12 cellular contexts compared by ENCODE assay signal in the genomic region with DNA sequence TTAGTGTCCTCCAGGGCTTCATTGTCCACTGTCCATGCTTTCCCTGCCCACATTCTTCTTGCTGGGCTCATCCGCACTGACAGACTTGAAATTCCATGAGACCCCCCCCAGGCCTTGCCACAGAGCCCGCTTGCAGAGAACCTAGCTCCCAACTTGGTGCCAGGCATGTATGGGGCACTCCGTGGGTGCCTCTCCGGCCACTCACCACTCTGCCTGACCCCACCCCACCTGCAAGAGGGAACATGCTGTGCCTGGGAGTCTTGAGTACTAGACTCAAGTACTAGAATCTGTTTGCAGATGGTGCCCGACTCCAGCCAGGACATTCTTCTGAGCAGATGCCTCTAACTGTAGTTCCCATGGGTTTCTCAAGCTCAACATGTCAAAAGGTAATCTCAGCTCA. TPM values are rescaled to one million over a fixed set of nuclear protein-coding genes. Genes with fewer than 3 reads are reported as not detected.
A peak's percentile ranks its signal among the peaks of the same experiment; 100 is the strongest.
DNase-seq lines count a peak whose midpoint lies in the region; ATAC-seq, FAIRE-seq and TF ChIP-seq lines count a peak whose summit lies in the region.
"Had no signal": no experiment of that assay in that cellular context is flagged by ENCODE, and none has a peak within 500 bp of the region (broad histone marks: within the 10 kb centered on the region; RNA-seq: fewer than 3 reads in every experiment).

No MANE protein-coding gene starts in this region.

- DNase-seq in right atrium auricular region (ENCODE audit: low spot score) = no peak
- no peak for DNase-seq in left ventricle myocardium superior
- no peak for DNase-seq in mammary epithelial cell
- peak; percentile 88 for DNase-seq in mesenteric fat pad (ENCODE audit: low spot score)
- no peak for DNase-seq in vagina (ENCODE audit: extremely low spot score in 2 of 2)
- DNase-seq in Ammon's horn (ENCODE audit: low spot score) = no peak
- no peak for DNase-seq in RCC 7860 (ENCODE audit: low spot score)
- DNase-seq: C1 segment of cervical spinal cord, dorsolateral prefrontal cortex had no signal

- ATAC-seq in left ventricle myocardium superior (no peak), HG03095 (IDR thresholded peaks at IDR 0.05; ENCODE audit: unreplicated experiment) (no peak)

- peak overlapping the region; percentile 31 for H3K4me2 ChIP-seq in mammary epithelial cell (ENCODE audit: insufficient read depth, low read depth, low read length)

- H3K27ac ChIP-seq in right atrium auricular region (peak overlapping the region; percentile 41 to 60), mammary epithelial cell (ENCODE audit: insufficient read depth, low read depth, low read length) (peak overlapping the region; percentile 52), vagina (peak overlapping the region; percentile 80)
- H3K27ac ChIP-seq: dorsolateral prefrontal cortex, ovary had no signal

- FAIRE-seq in RCC 7860 (lab: Jason Lieb, UNC) = no peak

- no peak overlapping the region for H3K9ac ChIP-seq in mammary epithelial cell (ENCODE audit: insufficient read depth, low read length)

- intact Hi-C loops in left ventricle myocardium superior (cut with micrococcal nuclease) = loop anchor here (10.0 kb wide), 1 partner anchor 51 kb away; a partner anchor contains a TSS
- intact Hi-C loops in mammary epithelial cell (cut with micrococcal nuclease) = loop anchor here (5.0 kb wide), 2 partner anchors 67 to 143 kb away; no protein-coding TSS in a partner anchor
- intact Hi-C loops in vagina (cut with DNase I) = no loop called here

- CTCF ChIA-PET in mammary epithelial cell (lab: Charles Lee; ENCODE audit: low non-redundant PET) = interaction anchor here (0.6 kb wide), 1 partner anchor 15 kb away, joined by 3 read pairs; no protein-coding TSS in a partner anchor

- H2AFZ ChIP-seq in mammary epithelial cell (ENCODE audit: low read depth, low read length) = peak overlapping the region; percentile 65

- no peaks in the 10 kb centered on the region for H3K9me3 ChIP-seq in right atrium auricular region
- no peaks in the 10 kb centered on the region for H3K9me3 ChIP-seq in mammary epithelial cell (replicated peaks; ENCODE audit: insufficient read depth, low read length)
- no peaks in the 10 kb centered on the region for H3K9me3 ChIP-seq in vagina
- H3K9me3 ChIP-seq: ovary, uterus had no signal

- no peak for TF ChIP-seq CTCF in right atrium auricular region (IDR thresholded peaks at IDR 0.05)
- TF ChIP-seq CTCF in mammary epithelial cell (conservative IDR thresholded peaks at IDR 0.05 in 1 of 2, IDR thresholded peaks at IDR 0.05 in 1 of 2; ENCODE audit: extremely low read depth in 1 of 2, insufficient read depth in 1 of 2, low read depth in 1 of 2, low read length in 2 of 2) = no peak
- no peak for TF ChIP-seq CTCF in vagina (IDR thresholded peaks at IDR 0.05)

- H3K27me3 ChIP-seq in right atrium auricular region (no peaks in the 10 kb centered on the region), mammary epithelial cell (ENCODE audit: insufficient read depth, low read length) (no peaks in the 10 kb centered on the region), vagina (no peaks in the 10 kb centered on the region)
- H3K27me3 ChIP-seq: dorsolateral prefrontal cortex, ovary, uterus had no signal

- H4K20me1 ChIP-seq in mammary epithelial cell (ENCODE audit: insufficient read depth, low read length) = no peaks in the 10 kb centered on the region

- H3K79me2 ChIP-seq in mammary epithelial cell (ENCODE audit: insufficient read depth, low read length) = peaks cover 14% of the 10 kb centered on the region

- no peaks in the 10 kb centered on the region for H3K36me3 ChIP-seq in right atrium auricular region
- no peaks in the 10 kb centered on the region for H3K36me3 ChIP-seq in mammary epithelial cell (ENCODE audit: insufficient read depth, low read length)
- H3K36me3 ChIP-seq in vagina = no peaks in the 10 kb centered on the region
- H3K36me3 ChIP-seq: ovary, uterus had no signal

- dilution Hi-C loops in mammary epithelial cell (cut with HindIII; ENCODE audit: low sequenced_read_pairs) = no loop called here

- BruUV-seq in mammary epithelial cell (replicated peaks; lab: Mats Ljungman, UMichigan) = no TSS peak

- peaks cover 0 to 35% of the 10 kb centered on the region in 2 donors for H3K4me1 ChIP-seq in right atrium auricular region
- H3K4me1 ChIP-seq in mammary epithelial cell (ENCODE audit: insufficient read depth, low read length) = peaks cover 45% of the 10 kb centered on the region
- H3K4me1 ChIP-seq in vagina = peaks cover 74% of the 10 kb centered on the region
- H3K4me1 ChIP-seq: uterus had no signal

- no peak overlapping the region for H3K4me3 ChIP-seq in right atrium auricular region
- no peak overlapping the region for H3K4me3 ChIP-seq in mammary epithelial cell (replicated peaks in 1 of 3; ENCODE audit: insufficient read depth in 1 of 3, low read depth in 2 of 3, low read length in 3 of 3)
- no peak overlapping the region for H3K4me3 ChIP-seq in vagina
- H3K4me3 ChIP-seq: dorsolateral prefrontal cortex, ovary, uterus had no signal

- in situ Hi-C loops in mammary epithelial cell (cut with MboI; ENCODE audit: low sequenced_read_pairs in 2 of 2) = no loop called here

- TF ChIP-seq POLR2A in vagina (IDR thresholded peaks at IDR 0.05) = no peak

- WGBS in mammary epithelial cell (ENCODE audit: low coverage, missing lambda C conversion rate) = 86% methylated on average over 5 of the region's 5 CpGs

RNA-seq across cellular contexts. Expression of a gene that starts 47.9 kb away (rescaled TPM):
- 1 to 10 TPM; 1.9 to 2.5 TPM for total RNA-seq in right atrium auricular region
- total RNA-seq in left ventricle myocardium superior = 1.8 TPM
- total RNA-seq in mammary epithelial cell = 1 to 10 TPM in 1 of 2 donors, under 1 TPM in 1; 0.33 to 4.9 TPM
- 3.7 TPM for polyA plus RNA-seq in mammary epithelial cell
- polyA minus RNA-seq in mammary epithelial cell = 10.7 TPM
- total RNA-seq in mesenteric fat pad = 3.3 TPM
- 20.6 TPM for total RNA-seq in vagina
